In the genomic region with DNA sequence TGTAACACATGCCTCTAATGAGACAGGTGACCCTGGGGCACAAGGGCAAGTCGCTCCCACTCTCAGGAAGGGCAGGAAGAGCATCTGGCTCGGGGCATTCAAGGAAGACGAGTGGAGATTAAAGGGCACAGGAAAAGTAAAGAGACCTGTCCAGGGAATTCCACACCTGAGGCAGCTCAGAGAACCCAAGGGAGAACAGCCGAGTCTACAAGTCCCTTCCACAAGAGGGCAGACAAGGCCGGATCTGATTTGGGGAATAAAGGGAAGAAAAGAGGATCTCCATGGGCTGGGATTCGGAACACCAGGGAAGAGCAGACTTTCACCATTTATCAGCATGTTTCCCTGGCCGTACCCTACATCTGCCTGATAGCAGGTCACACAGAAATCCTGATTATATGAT, we compare ENCODE assay signal across 11 cellular contexts. TPM values are rescaled to one million over a fixed set of nuclear protein-coding genes. Genes with fewer than 3 reads are reported as not detected.
DNase-seq lines count a peak whose midpoint lies in the region; ATAC-seq, FAIRE-seq and TF ChIP-seq lines count a peak whose summit lies in the region.
"Had no signal": no experiment of that assay in that cellular context is flagged by ENCODE, and none has a peak within 500 bp of the region (broad histone marks: within the 10 kb centered on the region; RNA-seq: fewer than 3 reads in every experiment).

No MANE protein-coding gene starts in this region.

- H3K9me3 ChIP-seq in body of pancreas (no peaks in the 10 kb centered on the region), mucosa of descending colon (no peaks in the 10 kb centered on the region)

- H3K36me3 ChIP-seq in body of pancreas (replicated peaks in 1 of 2; ENCODE audit: insufficient read depth in 1 of 2, low read depth in 2 of 2) (peaks cover 0 to 44% of the 10 kb centered on the region in 2 donors), mucosa of descending colon (ENCODE audit: low read depth) (peaks cover 9% of the 10 kb centered on the region)

- WGBS in body of pancreas, 2 donors: 62% methylated on average over 7 of the region's 7 CpGs

- no peak for TF ChIP-seq POLR2A in body of pancreas (IDR thresholded peaks at IDR 0.05)

- H3K36me3 Mint-ChIP-seq in progenitor cell of endocrine pancreas (ENCODE audit: insufficient read depth): peaks cover 15% of the 10 kb centered on the region

- TF ChIP-seq RAD21 in Ishikawa (IDR thresholded peaks at IDR 0.05; ENCODE audit: low read depth): peak; percentile 31; the same call in 1 of the 2 replicates

- H3K27ac ChIP-seq in body of pancreas: no peak overlapping the region

- no peak overlapping the region for H3K27ac Mint-ChIP-seq in progenitor cell of endocrine pancreas

- no peak for ATAC-seq in body of pancreas
- ATAC-seq in mucosa of descending colon: no peak
- no peak for ATAC-seq in HG02840 (IDR thresholded peaks at IDR 0.05; ENCODE audit: low FRiP score, unreplicated experiment)

- DNase-seq in D721Med (ENCODE audit: insufficient read length, low spot score) (no peak), body of pancreas (no peak), mucosa of descending colon (peak in 2 of 3 donors; percentile 11 to 33), progenitor cell of endocrine pancreas (ENCODE audit: low spot score, unreplicated experiment) (no peak), NCI-H1092 (lab: John Stamatoyannopoulos, UW) (no peak), hypothalamus (lab: John Stamatoyannopoulos, UW) (no peak)
- DNase-seq: SW 1271 had no signal

- H3K27me3 ChIP-seq in body of pancreas: no peaks in the 10 kb centered on the region

- H3K4me3 ChIP-seq in body of pancreas: no peak overlapping the region
- H3K4me3 ChIP-seq in mucosa of descending colon: no peak overlapping the region

- H3K4me1 ChIP-seq in body of pancreas (peaks cover 8% of the 10 kb centered on the region), mucosa of descending colon (ENCODE audit: low read depth) (no peaks in the 10 kb centered on the region)

- intact Hi-C loops in body of pancreas (cut with DNase I) (no loop called here), mucosa of descending colon (cut with DNase I, micrococcal nuclease) (loop anchor here in 1 of 2 donors (5.0 kb wide), 1 partner anchor 46 kb away; no protein-coding TSS in a partner anchor)

- H3K4me1 Mint-ChIP-seq in progenitor cell of endocrine pancreas (ENCODE audit: low read depth): no peaks in the 10 kb centered on the region

- H3K27me3 Mint-ChIP-seq in progenitor cell of endocrine pancreas: no peaks in the 10 kb centered on the region

- TF ChIP-seq EP300 in Ishikawa (IDR thresholded peaks at IDR 0.05; ENCODE audit: borderline replicate concordance): no peak

- H3K9me3 Mint-ChIP-seq in progenitor cell of endocrine pancreas (ENCODE audit: low read depth): no peaks in the 10 kb centered on the region
- H3K9me3 Mint-ChIP-seq: stimulated activated effector memory CD8-positive, alpha-beta T cell treated with anti-CD3 and anti-CD28 coated beads, Interleukin-12 subunit alpha, Interleukin-12 subunit beta, amount 100 ng/mL, for 72 hours had no signal

- FAIRE-seq in D721Med (lab: Jason Lieb, UNC): no peak

- H3K4me3 Mint-ChIP-seq in progenitor cell of endocrine pancreas (ENCODE audit: low read depth): no peak overlapping the region
- H3K4me3 Mint-ChIP-seq: stimulated activated effector memory CD8-positive, alpha-beta T cell treated with anti-CD3 and anti-CD28 coated beads, Interleukin-12 subunit alpha, Interleukin-12 subunit beta, amount 100 ng/mL, for 72 hours had no signal

- TF ChIP-seq CTCF in D721Med (IDR thresholded peaks at IDR 0.05; ENCODE audit: insufficient read depth, missing control alignments) (peak; percentile 7), body of pancreas (IDR thresholded peaks at IDR 0.05) (peak in 4 of 7 experiments; percentile 14 to 35 (median 27)), mucosa of descending colon (IDR thresholded peaks at IDR 0.05) (no peak), progenitor cell of endocrine pancreas (IDR thresholded peaks at IDR 0.05; ENCODE audit: unreplicated experiment) (no peak)

TF ChIP-seq in Ishikawa, 13 proteins besides CTCF, POLR2A, EP300 and RAD21:
- TF ChIP-seq NFIC (IDR thresholded peaks at IDR 0.05) (no peak), YY1 (IDR thresholded peaks at IDR 0.05; ENCODE audit: low read depth) (no peak), ZBTB7A (IDR thresholded peaks at IDR 0.05; ENCODE audit: low read depth) (no peak), TCF12 (IDR thresholded peaks at IDR 0.05; ENCODE audit: low read depth) (no peak), CREB1 (IDR thresholded peaks at IDR 0.05; ENCODE audit: low read depth) (no peak), TAF1 (IDR thresholded peaks at IDR 0.05; ENCODE audit: low read depth) (no peak), CEBPB (IDR thresholded peaks at IDR 0.05) (no peak), REST (IDR thresholded peaks at IDR 0.05; ENCODE audit: low read depth) (no peak), EGR1 (IDR thresholded peaks at IDR 0.05) (no peak), TEAD4 (IDR thresholded peaks at IDR 0.05) (no peak)
- TF ChIP-seq, protein P1, sequence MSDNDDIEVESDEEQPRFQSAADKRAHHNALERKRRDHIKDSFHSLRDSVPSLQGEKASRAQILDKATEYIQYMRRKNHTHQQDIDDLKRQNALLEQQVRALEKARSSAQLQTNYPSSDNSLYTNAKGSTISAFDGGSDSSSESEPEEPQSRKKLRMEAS (IDR thresholded peaks at IDR 0.05): no peak
- TF ChIP-seq, protein P2, sequence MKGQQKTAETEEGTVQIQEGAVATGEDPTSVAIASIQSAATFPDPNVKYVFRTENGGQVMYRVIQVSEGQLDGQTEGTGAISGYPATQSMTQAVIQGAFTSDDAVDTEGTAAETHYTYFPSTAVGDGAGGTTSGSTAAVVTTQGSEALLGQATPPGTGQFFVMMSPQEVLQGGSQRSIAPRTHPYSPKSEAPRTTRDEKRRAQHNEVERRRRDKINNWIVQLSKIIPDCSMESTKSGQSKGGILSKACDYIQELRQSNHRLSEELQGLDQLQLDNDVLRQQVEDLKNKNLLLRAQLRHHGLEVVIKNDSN (IDR thresholded peaks at IDR 0.05): no peak
TF ChIP-seq in Ishikawa: peak in this region for 0.

RNA-seq across cellular contexts. Expression of gene GPX3, which starts 28.1 kb away (rescaled TPM):
- 1,000 to 10,000 TPM in 1 of 2 donors, 100 to 1,000 TPM in 1; 686 to 1,482 TPM for total RNA-seq in body of pancreas
- 100 to 1,000 TPM in 2 of 3 donors, 10 to 100 TPM in 1; 44.6 to 460 (median 147) TPM for total RNA-seq in mucosa of descending colon
- 28.2 and 34.1 TPM in 2 replicates for total RNA-seq in progenitor cell of endocrine pancreas
- total RNA-seq: activated CD8-positive, alpha-beta memory T cell treated with anti-CD3 and anti-CD28 coated beads for 36 hours had no signal

RNA-seq across cellular contexts. Expression of gene TNIP1, which starts 32.3 kb away (rescaled TPM):
- total RNA-seq in body of pancreas: 100 to 1,000 TPM in 1 of 2 donors, 10 to 100 TPM in 1; 89.3 to 111 TPM
- 100 to 1,000 TPM; 140 to 218 (median 156) TPM for total RNA-seq in mucosa of descending colon
- total RNA-seq in progenitor cell of endocrine pancreas: 53.8 and 55.0 TPM in 2 replicates

Comparison
In these comparisons a context has a peak if more than half of its experiments do, and no peak if none do; other contexts are left out.
1. DNase-seq: peak in mucosa of descending colon (2 of 3); none in D721Med (single experiment), body of pancreas (0 of 4), progenitor cell of endocrine pancreas (single experiment), NCI-H1092 (single experiment) and hypothalamus (0 of 51).
2. CTCF ChIP-seq: peak in D721Med (single experiment) and body of pancreas (4 of 7); none in mucosa of descending colon (single experiment) and progenitor cell of endocrine pancreas (single experiment).